Comparison of ENCODE assay signal across 8 cellular contexts in genomic region chr5:177552839-177553455, GRCh38. TPM values are rescaled to one million over a fixed set of nuclear protein-coding genes. Genes with fewer than 3 reads are reported as not detected.
DNase-seq lines count a peak whose midpoint lies in the region; ATAC-seq and TF ChIP-seq lines count a peak whose summit lies in the region.

No MANE protein-coding gene starts in this region.

- DNase-seq in RWPE1 (ENCODE audit: low spot score) = peak; percentile 35
- peak in 1 of 2 donors; percentile 17 for DNase-seq in fibroblast of lung (ENCODE audit: low read depth in 2 of 2)
- no peak for DNase-seq in trophoblast cell
- DNase-seq in stimulated activated CD4-positive, alpha-beta T cell treated with anti-CD3 and anti-CD28 coated beads, Interleukin-15, amount 100 ng/mL, for 24 hours = no peak
- DNase-seq in KBM-7 = no peak

- H3K36me3 ChIP-seq in DOHH2 (ENCODE audit: control insufficient read depth, low read length) (peaks cover 37% of the 10 kb centered on the region), fibroblast of lung (ENCODE audit: control insufficient read depth, insufficient read depth, low read length) (peaks cover 5% of the 10 kb centered on the region), trophoblast cell (ENCODE audit: control insufficient read depth in 1 of 2, insufficient read depth in 2 of 2, low read length in 2 of 2) (peaks cover 6% of the 10 kb centered on the region in 2 experiments)

- peaks cover 6% of the 10 kb centered on the region for H3K79me1 ChIP-seq in trophoblast cell (ENCODE audit: low read length)

- H3K9me2 ChIP-seq in DOHH2 (replicated peaks; ENCODE audit: control insufficient read depth, low read length) = no peaks in the 10 kb centered on the region

- POLR2A ChIA-PET in RWPE1 (lab: Yijun Ruan, JAX; ENCODE audit: low non-redundant PET) = no interaction called here

- CTCF ChIA-PET in RWPE1 (lab: Yijun Ruan, JAX) = interaction anchor here (0.7 kb wide), 1 partner anchor 14 kb away, joined by 4 read pairs; no protein-coding TSS in a partner anchor

- H3K27ac ChIP-seq in DOHH2 (ENCODE audit: low read depth, low read length) (no peak overlapping the region), RWPE1 (peak overlapping the region; percentile 83), fibroblast of lung (ENCODE audit: insufficient read depth, low read length) (peak overlapping the region; percentile 1), trophoblast cell (ENCODE audit: low read depth, low read length) (no peak overlapping the region)

- no peak overlapping the region for H2BK5ac ChIP-seq in trophoblast cell (ENCODE audit: low read depth, low read length, poor library complexity)

- peak overlapping the region; percentile 84 for H3K23ac ChIP-seq in trophoblast cell (ENCODE audit: low read length)

- H3K27me3 ChIP-seq in DOHH2 (ENCODE audit: control insufficient read depth, low read length) = no peaks in the 10 kb centered on the region
- H3K27me3 ChIP-seq in fibroblast of lung (ENCODE audit: control insufficient read depth, insufficient read depth, low read length) = no peaks in the 10 kb centered on the region
- no peaks in the 10 kb centered on the region for H3K27me3 ChIP-seq in trophoblast cell (ENCODE audit: insufficient read depth, low read length)

- TF ChIP-seq CTCF in DOHH2 (IDR thresholded peaks at IDR 0.05; ENCODE audit: low read depth, low read length, poor library complexity, severe bottlenecking) (no peak), RWPE1 (conservative IDR thresholded peaks at IDR 0.05; ENCODE audit: low read depth) (no peak), fibroblast of lung (conservative IDR thresholded peaks at IDR 0.05 in 1 of 2, IDR thresholded peaks at IDR 0.05 in 1 of 2; ENCODE audit: low read depth in 1 of 2, low read length in 2 of 2) (peak in 1 of 2 donors; percentile 12)

- H3F3A ChIP-seq in DOHH2 (ENCODE audit: control insufficient read depth, insufficient read depth) = no peaks in the 10 kb centered on the region; the same call in 1 of the 2 replicates

- H2BK120ac ChIP-seq in trophoblast cell (ENCODE audit: insufficient read depth, low read length, poor library complexity) = no peak overlapping the region

- H2AFZ ChIP-seq in fibroblast of lung (ENCODE audit: low read length) (no peak overlapping the region), trophoblast cell (ENCODE audit: insufficient read depth, low read length, poor library complexity) (no peak overlapping the region)

- H3K9ac ChIP-seq in fibroblast of lung (ENCODE audit: insufficient read depth, low read length) (no peak overlapping the region), trophoblast cell (ENCODE audit: low read length) (no peak overlapping the region)

- ATAC-seq in HG02798 (IDR thresholded peaks at IDR 0.05; ENCODE audit: poor library complexity, unreplicated experiment) = no peak
- ATAC-seq in HG02885 (IDR thresholded peaks at IDR 0.05; ENCODE audit: poor library complexity, unreplicated experiment) = no peak

- no peak overlapping the region for H4K8ac ChIP-seq in trophoblast cell (ENCODE audit: low read depth, low read length)

- H3K14ac ChIP-seq in trophoblast cell (ENCODE audit: low read length) = no peak overlapping the region

- no CpG with 5 or more reads among the region's 16 CpGs for WGBS in trophoblast cell (ENCODE audit: extremely low coverage, insufficient coverage, insufficient read length)

- peaks cover 65% of the 10 kb centered on the region for H3K79me2 ChIP-seq in DOHH2 (ENCODE audit: control insufficient read depth, low read length)
- peaks cover 58% of the 10 kb centered on the region for H3K79me2 ChIP-seq in fibroblast of lung (ENCODE audit: control insufficient read depth, insufficient read depth, low read length)
- peaks cover 16% of the 10 kb centered on the region for H3K79me2 ChIP-seq in trophoblast cell (ENCODE audit: control insufficient read depth, insufficient read depth, low read length, poor library complexity)

- H2AK5ac ChIP-seq in trophoblast cell (ENCODE audit: low read length) = no peak overlapping the region

- H3K4me1 ChIP-seq in DOHH2 (ENCODE audit: control insufficient read depth, low read length) (peaks cover 26% of the 10 kb centered on the region), fibroblast of lung (ENCODE audit: control insufficient read depth, extremely low read depth, insufficient read depth, low read length) (peaks cover 6% of the 10 kb centered on the region), trophoblast cell (ENCODE audit: control insufficient read depth in 1 of 2, insufficient read depth in 2 of 2, low read length in 2 of 2) (peaks cover 7 to 13% of the 10 kb centered on the region in 2 experiments)

- H3K4me3 ChIP-seq in DOHH2 (ENCODE audit: low read length) = peak overlapping the region; percentile 73
- H3K4me3 ChIP-seq in fibroblast of lung (replicated peaks in 1 of 4; ENCODE audit: control extremely low read depth in 1 of 4, insufficient read depth in 1 of 4, low read depth in 3 of 4, low read length in 4 of 4) = peak overlapping the region; percentile 59 to 90 (median 82)
- H3K4me3 ChIP-seq in trophoblast cell (ENCODE audit: low read depth, low read length) = peak overlapping the region; percentile 88

- in situ Hi-C loops in KBM-7 (cut with MboI; ENCODE audit: low pct_unique_long_range_greater_than_20kb, low sequenced_read_pairs) = no loop called here

- H4K91ac ChIP-seq in trophoblast cell (ENCODE audit: low read depth, low read length) = no peak overlapping the region

- no peak overlapping the region for H2BK12ac ChIP-seq in trophoblast cell (ENCODE audit: low read length)

- H3K9me3 ChIP-seq in DOHH2 (ENCODE audit: control insufficient read depth, insufficient read depth, low read length) (no peaks in the 10 kb centered on the region), fibroblast of lung (ENCODE audit: control insufficient read depth, insufficient read depth, low read depth, low read length) (no peaks in the 10 kb centered on the region), trophoblast cell (ENCODE audit: insufficient read depth, low read depth, low read length) (no peaks in the 10 kb centered on the region)

- no peak overlapping the region for H3K18ac ChIP-seq in trophoblast cell (ENCODE audit: low read length)

- peaks cover 13% of the 10 kb centered on the region for H4K20me1 ChIP-seq in DOHH2 (ENCODE audit: control insufficient read depth, insufficient read depth, low read depth, low read length)
- no peaks in the 10 kb centered on the region for H4K20me1 ChIP-seq in fibroblast of lung (ENCODE audit: control insufficient read depth, extremely low read depth, insufficient read depth, low read length)

- H3K4me2 ChIP-seq in DOHH2 (ENCODE audit: low read length) (peak overlapping the region; percentile 85), fibroblast of lung (ENCODE audit: extremely low read depth, insufficient read depth, low read length) (peak overlapping the region; percentile 81), trophoblast cell (ENCODE audit: low read length) (peak overlapping the region; percentile 89)

- no peak overlapping the region for H4K12ac ChIP-seq in trophoblast cell (ENCODE audit: low read depth, low read length)

- peak overlapping the region; percentile 25 for H3K4ac ChIP-seq in trophoblast cell (ENCODE audit: low read depth, low read length)

RNA-seq across cellular contexts. Expression of gene FAM193B, which starts 1.4 kb away (rescaled TPM):
- 17.5 and 28.4 TPM in 2 replicates for total RNA-seq in fibroblast of lung
- 15.9 and 27.9 TPM in 2 replicates for polyA plus RNA-seq in fibroblast of lung
- polyA plus RNA-seq in fibroblast of lung (2012) = 16.0 and 31.0 TPM in 2 replicates
- polyA minus RNA-seq in fibroblast of lung (ENCODE audit: low replicate concordance) = 29.0 and 78.7 TPM in 2 replicates
- polyA plus RNA-seq in trophoblast cell (2013) = 30.0 and 32.0 TPM in 2 replicates

RNA-seq across cellular contexts. Expression of gene DDX41, which starts 36.2 kb away (rescaled TPM):
- total RNA-seq in fibroblast of lung = 76.5 and 79.1 TPM in 2 replicates
- polyA plus RNA-seq in fibroblast of lung = 66.8 and 71.5 TPM in 2 replicates
- polyA plus RNA-seq in fibroblast of lung (2012) = 120 and 261 TPM in 2 replicates
- 77.3 and 114 TPM in 2 replicates for polyA minus RNA-seq in fibroblast of lung (ENCODE audit: low replicate concordance)
- polyA plus RNA-seq in trophoblast cell (2013) = 56.2 and 62.3 TPM in 2 replicates

RNA-seq across cellular contexts. Expression of gene TMED9, which starts 39.1 kb away (rescaled TPM):
- 94.8 and 139 TPM in 2 replicates for total RNA-seq in fibroblast of lung
- polyA plus RNA-seq in fibroblast of lung = 259 and 355 TPM in 2 replicates
- 345 and 434 TPM in 2 replicates for polyA plus RNA-seq in fibroblast of lung (2012)
- 259 and 273 TPM in 2 replicates for polyA minus RNA-seq in fibroblast of lung (ENCODE audit: low replicate concordance)
- polyA plus RNA-seq in trophoblast cell (2013) = 274 and 278 TPM in 2 replicates

RNA-seq across cellular contexts. Expression of gene DOK3, which starts 43.3 kb away (rescaled TPM):
- 0.99 and 2.1 TPM in 2 replicates for total RNA-seq in fibroblast of lung
- 0.58 and 1.5 TPM in 2 replicates for polyA plus RNA-seq in fibroblast of lung
- polyA plus RNA-seq in fibroblast of lung (2012) = 0.54 and 2.2 TPM in 2 replicates
- polyA minus RNA-seq in fibroblast of lung (ENCODE audit: low replicate concordance) = 0.19 and 6.0 TPM in 2 replicates
- 2.4 and 2.5 TPM in 2 replicates for polyA plus RNA-seq in trophoblast cell (2013)

RNA-seq across cellular contexts. Expression of gene B4GALT7, which starts 47.0 kb away (rescaled TPM):
- total RNA-seq in fibroblast of lung = 21.6 and 29.1 TPM in 2 replicates
- 18.2 and 20.8 TPM in 2 replicates for polyA plus RNA-seq in fibroblast of lung
- polyA plus RNA-seq in fibroblast of lung (2012) = 30.8 and 30.9 TPM in 2 replicates
- 28.3 and 30.6 TPM in 2 replicates for polyA minus RNA-seq in fibroblast of lung (ENCODE audit: low replicate concordance)
- 18.9 and 19.5 TPM in 2 replicates for polyA plus RNA-seq in trophoblast cell (2013)

Comparison
In these comparisons a context has a peak if more than half of its experiments do, and no peak if none do; other contexts are left out.
1. H3K27ac ChIP-seq: peak in RWPE1 (single experiment) and fibroblast of lung (single experiment); none in DOHH2 (single experiment) and trophoblast cell (single experiment).
2. Peak in every context shown above with its lines, with median percentiles within 50 percentile points of each other: H3K4me2 ChIP-seq and H3K4me3 ChIP-seq.